In the genomic region with DNA sequence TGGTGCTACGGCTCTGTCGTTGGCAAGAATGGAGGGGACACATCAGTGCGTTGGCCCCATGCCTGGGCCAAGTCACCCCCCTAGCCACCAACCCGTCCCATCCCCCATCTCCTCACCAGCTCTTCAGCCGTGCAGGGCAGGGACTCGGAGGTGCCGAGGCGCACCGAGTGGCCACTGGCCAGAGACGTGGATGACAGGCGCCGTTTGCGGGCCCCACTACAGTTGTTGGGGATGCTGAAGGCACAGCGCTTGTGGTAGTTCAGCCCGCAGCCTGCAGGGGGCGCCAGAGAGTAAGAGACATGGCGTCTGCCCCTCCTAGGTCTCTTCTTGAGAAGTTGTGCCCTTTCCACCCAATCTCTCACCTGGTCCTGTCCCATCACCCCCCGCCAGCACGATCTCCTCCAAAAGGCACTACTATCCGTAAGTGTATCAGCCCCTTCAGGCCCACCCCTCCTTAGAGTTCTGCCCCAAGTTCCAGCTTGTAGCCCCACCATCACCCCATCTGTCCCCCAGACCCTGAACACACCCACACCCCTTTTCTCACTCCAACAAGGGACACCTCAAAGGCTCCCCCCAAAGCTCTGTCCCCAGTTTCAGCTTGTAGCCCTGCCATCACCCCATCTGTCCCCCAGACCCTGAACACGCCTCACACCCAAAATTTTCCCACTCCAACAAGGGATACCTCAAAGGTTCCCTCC, we compare ENCODE assay signal across 8 cellular contexts. TPM values are rescaled to one million over a fixed set of nuclear protein-coding genes. Genes with fewer than 3 reads are reported as not detected.
DNase-seq lines count a peak whose midpoint lies in the region; ATAC-seq, FAIRE-seq and TF ChIP-seq lines count a peak whose summit lies in the region.
"Had no signal": no experiment of that assay in that cellular context is flagged by ENCODE, and none has a peak within 500 bp of the region (broad histone marks: within the 10 kb centered on the region; RNA-seq: fewer than 3 reads in every experiment).

No MANE protein-coding gene starts in this region.

- no peak overlapping the region for H3K4me2 ChIP-seq in H1 (ENCODE audit: insufficient read depth in 1 of 2, low read depth in 2 of 2, low read length in 2 of 2)

- peak overlapping the region; percentile 58 for H4K8ac ChIP-seq in H1 (ENCODE audit: extremely low read depth, insufficient read depth, low read length)

- POLR2A ChIA-PET in H1 (lab: Charles Lee; ENCODE audit: partially characterized antibody), result interaction anchor here (0.6 to 1.6 kb wide), 9 partner anchors 10 to 265 kb away, joined by 3 to 7 read pairs (median 3); no protein-coding TSS in a partner anchor

- H3K79me2 ChIP-seq in H1 (ENCODE audit: control insufficient read depth in 1 of 2, insufficient read depth in 2 of 2, low read length in 2 of 2), result no peaks in the 10 kb centered on the region

- no peak overlapping the region for H2BK15ac ChIP-seq in H1 (ENCODE audit: low read length)

- intact Hi-C loops in natural killer cell (cut with micrococcal nuclease), result loop anchor here (1.0 kb wide), 1 partner anchor 24 kb away; no protein-coding TSS in a partner anchor

- peaks cover 5 to 10% of the 10 kb centered on the region in 2 experiments for H4K20me1 ChIP-seq in H1 (replicated peaks in 1 of 2; ENCODE audit: control insufficient read depth in 1 of 2, insufficient read depth in 2 of 2, low read length in 2 of 2)

- no peaks in the 10 kb centered on the region for H3K27me3 ChIP-seq in H1 (replicated peaks in 1 of 4; ENCODE audit: control insufficient read depth in 3 of 4, extremely low read depth in 1 of 4, insufficient read depth in 3 of 4, low read length in 3 of 4)

- no peaks in the 10 kb centered on the region for H3K27me3 Mint-ChIP-seq in natural killer cell (ENCODE audit: low read depth in 2 of 2)

- no peak; a peak in 1 of 3 replicates for TF ChIP-seq POLR2A in H1 (IDR thresholded peaks at IDR 0.05; ENCODE audit: control extremely low read depth in 1 of 2, low read depth in 2 of 2, low read length in 2 of 2)

- peaks cover 12 to 23% of the 10 kb centered on the region in 2 donors for H3K4me1 Mint-ChIP-seq in natural killer cell

- no peak overlapping the region for H3K4ac ChIP-seq in H1 (replicated peaks; ENCODE audit: insufficient read length, low read depth, low read length)

- H2BK12ac ChIP-seq in H1 (ENCODE audit: low read depth, low read length), result no peak overlapping the region

- H3K27ac Mint-ChIP-seq in natural killer cell, result peak overlapping the region; percentile 83 to 84

- H3K4me3 Mint-ChIP-seq in natural killer cell, result no peak overlapping the region

- no peak overlapping the region for H3K14ac ChIP-seq in H1 (ENCODE audit: insufficient read length)

- no peak overlapping the region for H4K91ac ChIP-seq in H1 (replicated peaks; ENCODE audit: insufficient read length, low read length)

- H3K79me1 ChIP-seq in H1 (ENCODE audit: low read depth, low read length), result no peaks in the 10 kb centered on the region

- peak; percentile 63 to 64 for TF ChIP-seq RAD21 in H1 (IDR thresholded peaks at IDR 0.05 in 1 of 2, conservative IDR thresholded peaks at IDR 0.05 in 1 of 2; ENCODE audit: low read depth in 2 of 2, low read length in 2 of 2)

- FAIRE-seq in H1 (lab: Jason Lieb, UNC), result peak; percentile 58
- FAIRE-seq: endometrium had no signal

- H3K56ac ChIP-seq in H1 (replicated peaks; ENCODE audit: insufficient read length, low read depth, low read length), result no peak overlapping the region

- H2BK20ac ChIP-seq in H1 (ENCODE audit: low read length), result no peak overlapping the region

- H2AFZ ChIP-seq in H1 (ENCODE audit: low read length), result no peak overlapping the region

- ATAC-seq in natural killer cell (peak; percentile 91 to 99 (median 94)), GM21515 (IDR thresholded peaks at IDR 0.05; ENCODE audit: unreplicated experiment) (no peak)

- no peaks in the 10 kb centered on the region for H3K9me3 Mint-ChIP-seq in natural killer cell

- no peak overlapping the region for H3K27ac ChIP-seq in H1 (ENCODE audit: low read depth, low read length)

- H3K23ac ChIP-seq in H1 (ENCODE audit: insufficient read length), result no peak overlapping the region

- peaks cover 2 to 51% (median 39%) of the 10 kb centered on the region in 4 experiments for H3K36me3 ChIP-seq in H1 (ENCODE audit: control insufficient read depth in 2 of 4, insufficient read depth in 4 of 4, low read length in 3 of 4)

- CTCF ChIA-PET in H1 (lab: Charles Lee; ENCODE audit: partially characterized antibody), result interaction anchor here (0.6 to 7.2 kb wide), 30 partner anchors 8 to 424 kb away, joined by 3 to 188 read pairs (median 4); a partner anchor contains a TSS

- H3K9ac ChIP-seq in H1 (replicated peaks in 1 of 4; ENCODE audit: extremely low read depth in 1 of 4, low read depth in 3 of 4, low read length in 3 of 4), result no peak overlapping the region

- TF ChIP-seq CTCF in GM12874 (IDR thresholded peaks at IDR 0.05; ENCODE audit: insufficient read depth, low read depth, low read length) (peak; percentile 98), H1 (IDR thresholded peaks at IDR 0.05; ENCODE audit: control extremely low read depth in 1 of 3, insufficient read depth in 1 of 3, low read depth in 1 of 3, low read length in 3 of 3) (peak; percentile 89 to 96 (median 89)), natural killer cell (IDR thresholded peaks at IDR 0.05) (peak; percentile 97)

- DNase-seq in NCI-H1694 (lab: John Stamatoyannopoulos, UW) (peak; percentile 61), H1 (ENCODE audit: low read depth in 1 of 2, low spot score in 2 of 2) (peak in 1 of 2 experiments; percentile 100), natural killer cell (peak; percentile 89)
- DNase-seq in activated CD8-positive, alpha-beta memory T cell treated with anti-CD3 and anti-CD28 coated beads for 1 hour (ENCODE audit: extremely low read depth in 1 of 2, low read depth in 1 of 2), result peak; percentile 75 to 90
- peak; percentile 78 for DNase-seq in stimulated activated naive CD4-positive, alpha-beta T cell treated with Interleukin-2 at 50 U/mL for 16 hours (lab: John Stamatoyannopoulos, UW)

- no peak for TF ChIP-seq EP300 in H1 (IDR thresholded peaks at IDR 0.05; ENCODE audit: borderline replicate concordance in 1 of 2, low read depth in 2 of 2, low read length in 2 of 2)

- no peak overlapping the region for H2BK120ac ChIP-seq in H1 (replicated peaks; ENCODE audit: low read depth, low read length)

- no peak overlapping the region for H3K18ac ChIP-seq in H1 (ENCODE audit: extremely low read depth, low read length)

- peaks cover 0 to 1% (median 0%) of the 10 kb centered on the region in 4 experiments; a peak in 1 of 7 replicates for H3K4me1 ChIP-seq in H1 (replicated peaks in 1 of 4; ENCODE audit: control insufficient read depth in 3 of 4, insufficient read depth in 4 of 4, low read length in 3 of 4)

- H3K36me3 Mint-ChIP-seq in natural killer cell, result peaks cover 7% of the 10 kb centered on the region

- H2AK5ac ChIP-seq in H1 (ENCODE audit: low read depth, low read length), result no peak overlapping the region

- 61% methylated on average over 21 of the region's 21 CpGs; no CpG with 5 or more reads in 1 of the 2 experiments for WGBS in H1 (ENCODE audit: extremely low coverage in 1 of 2, insufficient coverage in 1 of 2, insufficient read length in 1 of 2, insufficient replicate concordance in 2 of 2, low coverage in 1 of 2, low lambda C conversion rate in 2 of 2, missing lambda C conversion rate in 1 of 2), 2 experiments

- no peaks in the 10 kb centered on the region for H3K23me2 ChIP-seq in H1 (ENCODE audit: low read depth, low read length)

- no peak overlapping the region for H4K5ac ChIP-seq in H1 (ENCODE audit: insufficient read length, low read depth, low read length)

- H3K9me3 ChIP-seq in H1 (ENCODE audit: insufficient read depth in 2 of 2, low read depth in 1 of 2, low read length in 1 of 2), result no peaks in the 10 kb centered on the region

- no peak overlapping the region for H3K4me3 ChIP-seq in H1 (ENCODE audit: extremely low read depth in 1 of 4, insufficient read depth in 2 of 4, low read depth in 3 of 4, low read length in 4 of 4)

- peak overlapping the region; percentile 26; the same call in 1 of the 2 replicates for H2BK5ac ChIP-seq in H1 (ENCODE audit: low read depth, low read length)

RNA-seq across cellular contexts. Expression of a gene that starts 12.4 kb away (rescaled TPM):
- total RNA-seq in H1 (2021; fragmentation: NEBNext Ultra II Directional; extraction: Animal tissue kit (Norgen Biotek cat#: 25700)), result 63.8 and 73.1 TPM in 2 replicates
- polyA plus RNA-seq in H1 (2011; rRNA removed), result 24.4 and 34.9 TPM in 2 replicates
- polyA plus RNA-seq in H1 (2011; cell fraction: cytosol; rRNA removed), result 21.8 TPM
- 52.7 TPM for polyA plus RNA-seq in H1 (2011; cell fraction: nucleus; rRNA removed)
- 40.6 to 71.6 TPM (median 66.7 TPM) in 4 replicates for polyA plus RNA-seq in H1 (2012, experiment 1 of 2)
- 66.5 TPM for polyA plus RNA-seq in H1 (2012, experiment 2 of 2)
- polyA plus RNA-seq in H1 (2013, experiment 1 of 2), result 39.4 TPM
- polyA plus RNA-seq in H1 (2013, experiment 2 of 2), result 39.7 TPM
- 19.5 and 29.8 TPM in 2 replicates for polyA minus RNA-seq in H1 (2011; rRNA and poly(A)+ RNA removed)
- polyA minus RNA-seq in H1 (2011; cell fraction: cytosol; rRNA and poly(A)+ RNA removed), result 43.1 TPM
- polyA minus RNA-seq in H1 (2011; cell fraction: nucleus; rRNA and poly(A)+ RNA removed), result 20.4 TPM
- total RNA-seq in natural killer cell, result 100 to 1,000 TPM; 179 to 216 (median 203) TPM

RNA-seq across cellular contexts. Expression of a gene that starts 41.3 kb away (rescaled TPM):
- total RNA-seq in H1 (2021; fragmentation: NEBNext Ultra II Directional; extraction: Animal tissue kit (Norgen Biotek cat#: 25700)), result 24.4 and 24.8 TPM in 2 replicates
- 17.1 and 29.1 TPM in 2 replicates for polyA plus RNA-seq in H1 (2011; rRNA removed)
- polyA plus RNA-seq in H1 (2011; cell fraction: cytosol; rRNA removed), result 16.6 TPM
- 36.2 TPM for polyA plus RNA-seq in H1 (2011; cell fraction: nucleus; rRNA removed)
- polyA plus RNA-seq in H1 (2012, experiment 1 of 2), result 22.3 to 27.7 TPM (median 25.3 TPM) in 4 replicates
- polyA plus RNA-seq in H1 (2012, experiment 2 of 2), result 18.2 TPM
- polyA plus RNA-seq in H1 (2013, experiment 1 of 2), result 31.2 TPM
- polyA plus RNA-seq in H1 (2013, experiment 2 of 2), result 30.1 TPM
- polyA minus RNA-seq in H1 (2011; rRNA and poly(A)+ RNA removed), result 9.1 and 10.6 TPM in 2 replicates
- 10.7 TPM for polyA minus RNA-seq in H1 (2011; cell fraction: cytosol; rRNA and poly(A)+ RNA removed)
- 13.1 TPM for polyA minus RNA-seq in H1 (2011; cell fraction: nucleus; rRNA and poly(A)+ RNA removed)
- 10 to 100 TPM; 19.1 to 23.3 (median 19.8) TPM for total RNA-seq in natural killer cell

RNA-seq across cellular contexts. Expression of a gene that starts 41.7 kb away (rescaled TPM):
- total RNA-seq in H1 (2021; fragmentation: NEBNext Ultra II Directional; extraction: Animal tissue kit (Norgen Biotek cat#: 25700)), result 120 and 124 TPM in 2 replicates
- 187 and 298 TPM in 2 replicates for polyA plus RNA-seq in H1 (2011; rRNA removed)
- polyA plus RNA-seq in H1 (2011; cell fraction: cytosol; rRNA removed), result 187 TPM
- 357 TPM for polyA plus RNA-seq in H1 (2011; cell fraction: nucleus; rRNA removed)
- polyA plus RNA-seq in H1 (2012, experiment 1 of 2), result 79.5 to 127 TPM (median 116 TPM) in 4 replicates
- 86.4 TPM for polyA plus RNA-seq in H1 (2012, experiment 2 of 2)
- polyA plus RNA-seq in H1 (2013, experiment 1 of 2), result 74.9 TPM
- polyA plus RNA-seq in H1 (2013, experiment 2 of 2), result 72.9 TPM
- polyA minus RNA-seq in H1 (2011; rRNA and poly(A)+ RNA removed), result 98.5 and 101 TPM in 2 replicates
- 89.5 TPM for polyA minus RNA-seq in H1 (2011; cell fraction: cytosol; rRNA and poly(A)+ RNA removed)
- polyA minus RNA-seq in H1 (2011; cell fraction: nucleus; rRNA and poly(A)+ RNA removed), result 111 TPM
- 100 to 1,000 TPM; 125 to 152 (median 125) TPM for total RNA-seq in natural killer cell

RNA-seq across cellular contexts. Expression of a gene that starts 43.5 kb away (rescaled TPM):
- 1.5 and 2.0 TPM in 2 replicates for total RNA-seq in H1 (2021; fragmentation: NEBNext Ultra II Directional; extraction: Animal tissue kit (Norgen Biotek cat#: 25700))
- 1.8 and 1.9 TPM in 2 replicates for polyA plus RNA-seq in H1 (2011; rRNA removed)
- polyA plus RNA-seq in H1 (2011; cell fraction: cytosol; rRNA removed), result 1.8 TPM
- 2.1 TPM for polyA plus RNA-seq in H1 (2011; cell fraction: nucleus; rRNA removed)
- 1.1 to 1.4 TPM (median 1.2 TPM) in 4 replicates for polyA plus RNA-seq in H1 (2012, experiment 1 of 2)
- 1.4 TPM for polyA plus RNA-seq in H1 (2012, experiment 2 of 2)
- polyA plus RNA-seq in H1 (2013, experiment 1 of 2), result 1.3 TPM
- 1.3 TPM for polyA plus RNA-seq in H1 (2013, experiment 2 of 2)
- 0.61 and 1.2 TPM in 2 replicates for polyA minus RNA-seq in H1 (2011; rRNA and poly(A)+ RNA removed)
- polyA minus RNA-seq in H1 (2011; cell fraction: cytosol; rRNA and poly(A)+ RNA removed), result 0.81 TPM
- polyA minus RNA-seq in H1 (2011; cell fraction: nucleus; rRNA and poly(A)+ RNA removed), result 1.00 TPM
- total RNA-seq in natural killer cell, result under 1 TPM in 2 of 3 donors, not detected in 1; 0.14 to 0.20 TPM
